In genomic region chr12:19802915-19803314, GRCh38 we compare ENCODE assay signal across 29 cellular contexts.
"Had no signal": no experiment of that assay in that cellular context is flagged by ENCODE, and none has a peak within 500 bp of the region (broad histone marks: within the 10 kb centered on the region; RNA-seq: fewer than 3 reads in every experiment).

No MANE protein-coding gene starts in this region.

- H3K27ac Mint-ChIP-seq: activated B cell treated with CpG ODN at 0.5 μM for 24 hours; activated naive CD8-positive, alpha-beta T cell treated with anti-CD3 and anti-CD28 coated beads, Interleukin-2, amount 10 ng/mL, durations not matched to agents 7 days and 5 days; activated T-cell treated with anti-CD3 and anti-CD28 coated beads, Interleukin-2, amount 50 U/mL, for 24 hours; activated T-cell treated with anti-CD3 and anti-CD28 coated beads, Interleukin-2, amount 50 U/mL, for 72 hours; dendritic cell treated with granulocyte-macrophage colony-stimulating factor and Interleukin-4, amounts not matched to agents 40 ng/mL and 50 ng/mL, for 4 days; endodermal cell; T-helper 17 cell; T-helper 2 cell treated with Interferon-gamma antibody and Interleukin-4, amounts not matched to agents 5 μg/mL and 100 μg/mL, for 36 hours had no signal

- H3K4me3 Mint-ChIP-seq: activated B cell treated with CpG ODN at 0.5 μM for 24 hours; activated naive CD8-positive, alpha-beta T cell treated with anti-CD3 and anti-CD28 coated beads, Interleukin-2, amount 10 ng/mL, durations not matched to agents 7 days and 5 days; activated T-cell treated with anti-CD3 and anti-CD28 coated beads, Interleukin-2, amount 50 U/mL, for 24 hours; activated T-cell treated with anti-CD3 and anti-CD28 coated beads, Interleukin-2, amount 50 U/mL, for 72 hours; central memory CD8-positive, alpha-beta T cell; dendritic cell treated with granulocyte-macrophage colony-stimulating factor and Interleukin-4, amounts not matched to agents 40 ng/mL and 50 ng/mL, for 4 days; endodermal cell; T-helper 17 cell; T-helper 2 cell treated with Interferon-gamma antibody and Interleukin-4, amounts not matched to agents 5 μg/mL and 100 μg/mL, for 36 hours had no signal

- H3K36me3 Mint-ChIP-seq: activated naive CD8-positive, alpha-beta T cell treated with anti-CD3 and anti-CD28 coated beads, Interleukin-2, amount 10 ng/mL, durations not matched to agents 7 days and 5 days had no signal

- DNase-seq: activated B cell treated with CpG ODN at 0.5 μM for 24 hours; activated CD4-positive, alpha-beta T cell treated with anti-CD3 and anti-CD28 coated beads for 48 hours; activated CD4-positive, alpha-beta T cell treated with anti-CD3 and anti-CD28 coated beads, Interleukin-2, amount 50 U/mL, for 1 hour; activated CD4-positive, alpha-beta T cell treated with anti-CD3 and anti-CD28 coated beads, Interleukin-2, amount 50 U/mL, for 48 hours; activated CD8-positive, alpha-beta memory T cell treated with anti-CD3 and anti-CD28 coated beads, Interleukin-2, amount 50 U/mL, for 48 hours; activated effector memory CD4-positive, alpha-beta T cell treated with Interleukin-2 at 50 U/mL for 16 hours; activated gamma-delta T cell treated with Interleukin-2 at 50 U/mL for 16 hours; activated naive CD4-positive, alpha-beta T cell treated with anti-CD3 and anti-CD28 coated beads, Interleukin-2, amount 50 U/mL, for 16 hours; activated naive CD4-positive, alpha-beta T cell treated with Interleukin-2 at 50 U/mL for 16 hours; activated naive CD8-positive, alpha-beta T cell treated with anti-CD3 and anti-CD28 coated beads, Interleukin-2, amount 10 ng/mL, durations not matched to agents 7 days and 5 days; activated T-cell treated with anti-CD3 and anti-CD28 coated beads for 4 hours; activated T-cell treated with anti-CD3 and anti-CD28 coated beads, Interleukin-2, amount 50 U/mL, for 24 hours; activated T-cell treated with anti-CD3 and anti-CD28 coated beads, Interleukin-2, amount 50 U/mL, for 72 hours; brain microvascular endothelial cell; dorsolateral prefrontal cortex; effector memory CD4-positive, alpha-beta T cell; endodermal cell; foreskin fibroblast; head of caudate nucleus; T-helper 1 cell; T-helper 17 cell; T1000; WERI-Rb-1 had no signal

- H3K27ac ChIP-seq: brain microvascular endothelial cell, dorsolateral prefrontal cortex, WERI-Rb-1 had no signal

- H3K9me3 Mint-ChIP-seq: activated B cell treated with CpG ODN at 0.5 μM for 24 hours; activated T-cell treated with anti-CD3 and anti-CD28 coated beads, Interleukin-2, amount 50 U/mL, for 72 hours; central memory CD8-positive, alpha-beta T cell; dendritic cell treated with granulocyte-macrophage colony-stimulating factor and Interleukin-4, amounts not matched to agents 40 ng/mL and 50 ng/mL, for 4 days had no signal

- H3K4me3 ChIP-seq: coronary artery, dorsolateral prefrontal cortex had no signal

- H3K27me3 ChIP-seq: brain microvascular endothelial cell, dorsolateral prefrontal cortex had no signal

- ATAC-seq: activated CD4-positive, CD25-positive, alpha-beta regulatory T cell treated with anti-CD3 and anti-CD28 coated beads, Interleukin-2, amount 50 U/mL, for 24 hours; activated T-cell treated with anti-CD3 and anti-CD28 coated beads, Interleukin-2, amount 50 U/mL, for 72 hours; esophagus mucosa; T-helper 17 cell had no signal

- H3K4me1 Mint-ChIP-seq: activated B cell treated with CpG ODN at 0.5 μM for 24 hours, endodermal cell had no signal

- H3K27me3 Mint-ChIP-seq: activated B cell treated with CpG ODN at 0.5 μM for 24 hours; activated T-cell treated with anti-CD3 and anti-CD28 coated beads, Interleukin-2, amount 50 U/mL, for 24 hours; dendritic cell treated with granulocyte-macrophage colony-stimulating factor and Interleukin-4, amounts not matched to agents 40 ng/mL and 50 ng/mL, for 4 days; T-helper 17 cell had no signal
